Comparison of ENCODE assay signal across 16 cellular contexts in genomic region chr4:182255421-182256190, GRCh38. TPM values are rescaled to one million over a fixed set of nuclear protein-coding genes. Genes with fewer than 3 reads are reported as not detected.
A peak's percentile ranks its signal among the peaks of the same experiment; 100 is the strongest.
DNase-seq lines count a peak whose midpoint lies in the region; ATAC-seq, FAIRE-seq and TF ChIP-seq lines count a peak whose summit lies in the region.
"Had no signal": no experiment of that assay in that cellular context is flagged by ENCODE, and none has a peak within 500 bp of the region (broad histone marks: within the 10 kb centered on the region; RNA-seq: fewer than 3 reads in every experiment).

No MANE protein-coding gene starts in this region.

- DNase-seq in A673 (ENCODE audit: low spot score) (peak; percentile 29), HCEC 1CT (peak; percentile 11), RCC 7860 (ENCODE audit: low spot score) (peak; percentile 20), islet precursor cell (peak; percentile 65), NCI-H226 (no peak), NCI-H345 (lab: John Stamatoyannopoulos, UW) (no peak), NCI-H2029 (lab: John Stamatoyannopoulos, UW) (no peak)
- DNase-seq: DMS53, NCI-H1436 treated with DMSO at 0.1 percent for 48 hours, NCI-H2081 treated with DMSO at 0.1 percent for 48 hours, NCI-H510A treated with DMSO at 0.1 percent for 48 hours, SJCRH30 had no signal

- no peak overlapping the region for H3K27ac ChIP-seq in A673 (ENCODE audit: low read depth, low read length, poor library complexity, severe bottlenecking)
- H3K27ac ChIP-seq: RWPE1, SJCRH30 had no signal

- BruUV-seq in A673 (replicated peaks; lab: Mats Ljungman, UMichigan), result no TSS peak

- H3K27me3 ChIP-seq in A673 (replicated peaks; ENCODE audit: insufficient read depth, low read depth, low read length, poor library complexity), result no peaks in the 10 kb centered on the region
- H3K27me3 ChIP-seq: SJCRH30 had no signal

- intact Hi-C loops in A673 (cut with micrococcal nuclease; ENCODE audit: unreplicated experiment), result no loop called here

- CTCF ChIA-PET in A673 (lab: Charles Lee), result no interaction called here

- no peak for FAIRE-seq in RCC 7860 (lab: Jason Lieb, UNC)
- FAIRE-seq: A204.1, GM12878 had no signal

- no peaks in the 10 kb centered on the region for H3K36me3 ChIP-seq in A673 (ENCODE audit: insufficient read depth, low read length, poor library complexity, severe bottlenecking)
- H3K36me3 ChIP-seq: SJCRH30 had no signal

- ATAC-seq in HG02678 (IDR thresholded peaks at IDR 0.05; ENCODE audit: unreplicated experiment), result no peak
- ATAC-seq: GM12878 had no signal

- H3K4me3 ChIP-seq in A673 (ENCODE audit: low read depth, low read length, poor library complexity, severe bottlenecking), result no peak overlapping the region
- H3K4me3 ChIP-seq: GM12878, SJCRH30 had no signal

- no peaks in the 10 kb centered on the region for H3K4me1 ChIP-seq in A673 (ENCODE audit: insufficient read depth, low read length, poor library complexity, severe bottlenecking)
- H3K4me1 ChIP-seq: SJCRH30 had no signal

- POLR2A ChIA-PET in A673 (lab: Charles Lee; ENCODE audit: low non-redundant PET), result no interaction called here

- H3K9me3 ChIP-seq in A673 (ENCODE audit: low read depth, low read length, poor library complexity, severe bottlenecking), result no peaks in the 10 kb centered on the region
- H3K9me3 ChIP-seq: SJCRH30 had no signal

- TF ChIP-seq CTCF in A673 (conservative IDR thresholded peaks at IDR 0.05; ENCODE audit: low read depth, low read length), result no peak

RNA-seq across cellular contexts. Expression of gene TENM3, which starts 12.4 kb away (rescaled TPM):
- total RNA-seq in A673 (2021), result 24.5 and 26.4 TPM in 2 replicates

Comparison
In these comparisons a context has a peak if more than half of its experiments do, and no peak if none do; other contexts are left out.
1. DNase-seq: peak in A673 (single experiment), HCEC 1CT (single experiment), RCC 7860 (single experiment) and islet precursor cell (single experiment); none in NCI-H226 (single experiment), NCI-H345 (single experiment) and NCI-H2029 (single experiment).